In genomic region chr5:104088876-104089778, GRCh38 we compare ENCODE assay signal across 19 cellular contexts.
DNase-seq lines count a peak whose midpoint lies in the region; FAIRE-seq and TF ChIP-seq lines count a peak whose summit lies in the region.
"Had no signal": no experiment of that assay in that cellular context is flagged by ENCODE, and none has a peak within 500 bp of the region (broad histone marks: within the 10 kb centered on the region; RNA-seq: fewer than 3 reads in every experiment).

No MANE protein-coding gene starts in this region.

- no peak overlapping the region for H2BK120ac ChIP-seq in neuronal stem cell (ENCODE audit: low read depth, low read length)

- H3K23ac ChIP-seq in neuronal stem cell (ENCODE audit: low read depth, low read length, poor library complexity), result no peak overlapping the region

- no peaks in the 10 kb centered on the region for H3K79me2 ChIP-seq in astrocyte (ENCODE audit: insufficient read depth, low read length)

- H3K4ac ChIP-seq in neuronal stem cell (ENCODE audit: low read length), result no peak overlapping the region

- no peak overlapping the region for H3K4me3 Mint-ChIP-seq in astrocyte (ENCODE audit: unreplicated experiment)
- H3K4me3 Mint-ChIP-seq: activated T-cell treated with anti-CD3 and anti-CD28 coated beads, Interleukin-2, amount 50 U/mL, for 72 hours; CD4-positive, CD25-positive, alpha-beta regulatory T cell; natural killer cell had no signal

- H2BK12ac ChIP-seq in neuronal stem cell (ENCODE audit: low read length), result no peak overlapping the region

- no peak overlapping the region for H3K27ac ChIP-seq in astrocyte (ENCODE audit: low read depth, low read length)
- H3K27ac ChIP-seq in neuronal stem cell (replicated peaks; ENCODE audit: low read length), result no peak overlapping the region
- H3K27ac ChIP-seq: SJSA1, transverse colon had no signal

- H3K4me1 ChIP-seq in astrocyte (ENCODE audit: insufficient read depth, low read length) (no peaks in the 10 kb centered on the region), neuronal stem cell (ENCODE audit: control insufficient read depth in 2 of 2, insufficient read depth in 1 of 2, low read depth in 1 of 2, low read length in 2 of 2) (no peaks in the 10 kb centered on the region)
- H3K4me1 ChIP-seq: transverse colon had no signal

- H2AFZ ChIP-seq in astrocyte (ENCODE audit: low read depth, low read length) (peak overlapping the region; percentile 24), neuronal stem cell (ENCODE audit: low read length) (peak overlapping the region; percentile 2)

- no peak overlapping the region for H2AK5ac ChIP-seq in neuronal stem cell (ENCODE audit: low read depth, low read length)

- no peak overlapping the region for H3K18ac ChIP-seq in neuronal stem cell (ENCODE audit: low read length)

- H3K27ac Mint-ChIP-seq in astrocyte (ENCODE audit: unreplicated experiment), result no peak overlapping the region
- H3K27ac Mint-ChIP-seq: activated T-cell treated with anti-CD3 and anti-CD28 coated beads, Interleukin-2, amount 50 U/mL, for 72 hours; CD4-positive, CD25-positive, alpha-beta regulatory T cell; natural killer cell had no signal

- H3K79me1 ChIP-seq in neuronal stem cell (ENCODE audit: low read depth, low read length), result no peaks in the 10 kb centered on the region

- H3K9ac ChIP-seq in astrocyte (ENCODE audit: low read length), result no peak overlapping the region
- H3K9ac ChIP-seq in neuronal stem cell (ENCODE audit: low read depth, low read length, poor library complexity), result no peak overlapping the region

- peaks cover 2% of the 10 kb centered on the region for H3K4me1 Mint-ChIP-seq in astrocyte (ENCODE audit: low read depth, unreplicated experiment)
- H3K4me1 Mint-ChIP-seq: CD4-positive, CD25-positive, alpha-beta regulatory T cell; natural killer cell had no signal

- H2BK5ac ChIP-seq in neuronal stem cell (ENCODE audit: low read length), result no peak overlapping the region

- no peaks in the 10 kb centered on the region for H3K36me3 Mint-ChIP-seq in astrocyte (ENCODE audit: low read depth, unreplicated experiment)
- H3K36me3 Mint-ChIP-seq: CD4-positive, CD25-positive, alpha-beta regulatory T cell; natural killer cell had no signal

- H3K4me3 ChIP-seq in GM12865 (ENCODE audit: low read depth, low read length), result no peak overlapping the region
- no peak overlapping the region for H3K4me3 ChIP-seq in astrocyte (ENCODE audit: insufficient read depth, low read depth, low read length)
- no peak overlapping the region for H3K4me3 ChIP-seq in neuronal stem cell (ENCODE audit: low read length in 2 of 2)
- H3K4me3 ChIP-seq: SJSA1, transverse colon had no signal

- H3K9me3 Mint-ChIP-seq in astrocyte (ENCODE audit: unreplicated experiment), result no peaks in the 10 kb centered on the region

- WGBS in neuronal stem cell (ENCODE audit: extremely low coverage in 2 of 2, insufficient read length in 2 of 2, insufficient replicate concordance in 1 of 2), 2 donors, result no CpG with 5 or more reads among the region's 10 CpGs

- H3K14ac ChIP-seq in neuronal stem cell (ENCODE audit: low read length), result no peak overlapping the region

- H4K91ac ChIP-seq in neuronal stem cell (ENCODE audit: low read depth, low read length, poor library complexity), result no peak overlapping the region

- H4K8ac ChIP-seq in neuronal stem cell (ENCODE audit: low read depth, low read length), result no peak overlapping the region

- H3K27me3 Mint-ChIP-seq in astrocyte (ENCODE audit: low read depth, unreplicated experiment), result no peaks in the 10 kb centered on the region
- H3K27me3 Mint-ChIP-seq: CD4-positive, CD25-positive, alpha-beta regulatory T cell had no signal

- no peaks in the 10 kb centered on the region for H4K20me1 ChIP-seq in astrocyte (ENCODE audit: insufficient read depth, low read length)

- H3K27me3 ChIP-seq in astrocyte (ENCODE audit: insufficient read depth, low read length), result no peaks in the 10 kb centered on the region
- H3K27me3 ChIP-seq in neuronal stem cell (ENCODE audit: control insufficient read depth in 3 of 3, insufficient read depth in 3 of 3, low read depth in 1 of 3, low read length in 3 of 3), result no peaks in the 10 kb centered on the region
- H3K27me3 ChIP-seq: SJSA1, transverse colon had no signal

- peak overlapping the region; percentile 55 for H3K4me2 ChIP-seq in astrocyte (ENCODE audit: low read length)
- no peak overlapping the region for H3K4me2 ChIP-seq in neuronal stem cell (ENCODE audit: insufficient read depth, low read length, poor library complexity, severe bottlenecking)

- DNase-seq in GM12865 (ENCODE audit: low read depth) (peak; percentile 15), LoVo (ENCODE audit: low spot score) (peak; percentile 87), astrocyte (ENCODE audit: low read depth) (peak; percentile 68), neuronal stem cell (ENCODE audit: low spot score) (no peak), NCI-H1436 (lab: John Stamatoyannopoulos, UW) (no peak), ecto neural progenitor cell (ENCODE audit: low spot score) (no peak), NCI-H774 (lab: John Stamatoyannopoulos, UW) (no peak)
- DNase-seq: activated CD4-positive, alpha-beta T cell treated with anti-CD3 and anti-CD28 coated beads, Interleukin-2, amount 50 U/mL, for 48 hours; activated T-cell treated with anti-CD3 and anti-CD28 coated beads, Interleukin-2, amount 50 U/mL, for 72 hours; amygdala; CD4-positive, CD25-positive, alpha-beta regulatory T cell; natural killer cell; NCI-H1694 treated with DMSO at 0.1 percent for 48 hours; NCI-H748 treated with DMSO at 0.1 percent for 48 hours; stimulated activated CD4-positive, alpha-beta T cell treated with anti-CD3 and anti-CD28 coated beads, Interleukin-2, amount 100 ng/mL, for 24 hours; transverse colon had no signal

- no peak overlapping the region for H2BK15ac ChIP-seq in neuronal stem cell (ENCODE audit: low read length)

- H3K36me3 ChIP-seq in astrocyte (ENCODE audit: insufficient read depth, low read length), result no peaks in the 10 kb centered on the region
- no peaks in the 10 kb centered on the region for H3K36me3 ChIP-seq in neuronal stem cell (replicated peaks in 1 of 2; ENCODE audit: control insufficient read depth in 2 of 2, insufficient read depth in 2 of 2, low read length in 2 of 2)
- H3K36me3 ChIP-seq: SJSA1, transverse colon had no signal

- TF ChIP-seq CTCF in GM12865 (IDR thresholded peaks at IDR 0.05; ENCODE audit: insufficient read depth, low read depth, low read length, missing control alignments), result no peak
- no peak for TF ChIP-seq CTCF in astrocyte (IDR thresholded peaks at IDR 0.05; ENCODE audit: insufficient read depth, low read depth, low read length)

- no peaks in the 10 kb centered on the region for H3K9me3 ChIP-seq in astrocyte (ENCODE audit: insufficient read depth, low read depth, low read length)
- H3K9me3 ChIP-seq in neuronal stem cell (replicated peaks in 1 of 2; ENCODE audit: control insufficient read depth in 2 of 2, insufficient read depth in 1 of 2, low read depth in 1 of 2, low read length in 2 of 2), result no peaks in the 10 kb centered on the region
- H3K9me3 ChIP-seq: SJSA1, transverse colon had no signal

- no peak for FAIRE-seq in astrocyte (lab: Jason Lieb, UNC)
- FAIRE-seq: G401.6, TTC549 had no signal

Comparison
In these comparisons a context has a peak if more than half of its experiments do, and no peak if none do; other contexts are left out.
1. DNase-seq: peak in GM12865 (single experiment), LoVo (single experiment) and astrocyte (single experiment); none in neuronal stem cell (single experiment), NCI-H1436 (single experiment), ecto neural progenitor cell (single experiment) and NCI-H774 (single experiment).